In genomic region chr14:69008411-69008810, GRCh38 we compare ENCODE assay signal across 15 cellular contexts. TPM values are rescaled to one million over a fixed set of nuclear protein-coding genes. Genes with fewer than 3 reads are reported as not detected.
A peak's percentile ranks its signal among the peaks of the same experiment; 100 is the strongest.
DNase-seq lines count a peak whose midpoint lies in the region; ATAC-seq, FAIRE-seq and TF ChIP-seq lines count a peak whose summit lies in the region.
"Had no signal": no experiment of that assay in that cellular context is flagged by ENCODE, and none has a peak within 500 bp of the region (broad histone marks: within the 10 kb centered on the region; RNA-seq: fewer than 3 reads in every experiment).

No MANE protein-coding gene starts in this region.

- H3K36me3 Mint-ChIP-seq in astrocyte (ENCODE audit: low read depth, unreplicated experiment) (no peaks in the 10 kb centered on the region), type B pancreatic cell (no peaks in the 10 kb centered on the region)

- DNase-seq in SK-N-SH (no peak), astrocyte (ENCODE audit: low read depth) (peak; percentile 69), mesenchymal stem cell (peak; percentile 43), type B pancreatic cell (ENCODE audit: extremely low spot score, unreplicated experiment) (no peak), Ammon's horn (ENCODE audit: low spot score) (no peak), COLO829 (ENCODE audit: low spot score) (no peak)
- DNase-seq: ACHN; activated CD8-positive, alpha-beta memory T cell treated with anti-CD3 and anti-CD28 coated beads, Interleukin-2, amount 50 U/mL, for 48 hours; DND-41; NCI-H526 had no signal

- H3K18ac ChIP-seq in mesenchymal stem cell (ENCODE audit: low read depth in 1 of 2, low read length in 2 of 2) = peak overlapping the region in 1 of 2 experiments; percentile 37

- FAIRE-seq in astrocyte (lab: Jason Lieb, UNC) = no peak

- no peak overlapping the region for H4K91ac ChIP-seq in mesenchymal stem cell (ENCODE audit: low read length)

- H2BK12ac ChIP-seq in mesenchymal stem cell (ENCODE audit: low read length in 2 of 2) = no peak overlapping the region

- no peak overlapping the region for H2BK120ac ChIP-seq in mesenchymal stem cell (ENCODE audit: low read depth, low read length)

- no peaks in the 10 kb centered on the region for H3K9me3 ChIP-seq in SK-N-SH
- no peaks in the 10 kb centered on the region for H3K9me3 ChIP-seq in astrocyte (ENCODE audit: insufficient read depth, low read depth, low read length)
- no peaks in the 10 kb centered on the region for H3K9me3 ChIP-seq in mesenchymal stem cell (ENCODE audit: control insufficient read depth, low read length)
- H3K9me3 ChIP-seq: tibial nerve had no signal

- peak overlapping the region; percentile 69 for H2BK5ac ChIP-seq in mesenchymal stem cell (ENCODE audit: low read depth, low read length, poor library complexity, severe bottlenecking)

- H3K9me3 Mint-ChIP-seq in astrocyte (ENCODE audit: unreplicated experiment) (peaks cover under 1% of the 10 kb centered on the region), type B pancreatic cell (no peaks in the 10 kb centered on the region)

- H3K27me3 ChIP-seq in SK-N-SH (ENCODE audit: insufficient read depth) (no peaks in the 10 kb centered on the region), astrocyte (ENCODE audit: insufficient read depth, low read length) (no peaks in the 10 kb centered on the region), mesenchymal stem cell (ENCODE audit: control insufficient read depth in 1 of 2, insufficient read depth in 1 of 2, low read length in 2 of 2) (no peaks in the 10 kb centered on the region)
- H3K27me3 ChIP-seq: tibial nerve had no signal

- H3K4me1 Mint-ChIP-seq in astrocyte (ENCODE audit: low read depth, unreplicated experiment) (peaks cover 32% of the 10 kb centered on the region), type B pancreatic cell (ENCODE audit: unreplicated experiment) (peaks cover 20% of the 10 kb centered on the region)

- H3K4me3 ChIP-seq in SK-N-SH (ENCODE audit: low read depth in 2 of 2, low read length in 1 of 2) (no peak overlapping the region), astrocyte (ENCODE audit: insufficient read depth, low read depth, low read length) (no peak overlapping the region), mesenchymal stem cell (ENCODE audit: insufficient read depth in 1 of 2, low read depth in 1 of 2, low read length in 2 of 2) (no peak overlapping the region)
- H3K4me3 ChIP-seq: tibial nerve had no signal

- CTCF ChIA-PET in SK-N-SH (lab: Yijun Ruan, JAX) = interaction anchor here (1.1 kb wide), 1 partner anchor 31 kb away, joined by 3 read pairs; no protein-coding TSS in a partner anchor

- ATAC-seq in SK-N-SH treated with all-trans-retinoic acid at 6 μM for 48 hours = no peak
- no peak for ATAC-seq in activated CD4-positive, CD25-positive, alpha-beta regulatory T cell treated with anti-CD3 and anti-CD28 coated beads, Interleukin-2, amount 50 U/mL, for 24 hours

- TF ChIP-seq RAD21 in SK-N-SH (IDR thresholded peaks at IDR 0.05; ENCODE audit: low read length) = no peak

- H3F3A ChIP-seq in SK-N-SH (replicated peaks; ENCODE audit: insufficient read depth) = peaks cover 22% of the 10 kb centered on the region

- peak overlapping the region; percentile 91 for H3K27ac Mint-ChIP-seq in astrocyte (ENCODE audit: unreplicated experiment)
- peak overlapping the region; percentile 27 for H3K27ac Mint-ChIP-seq in type B pancreatic cell
- H3K27ac Mint-ChIP-seq: progenitor cell of endocrine pancreas had no signal

- H2AFZ ChIP-seq in SK-N-SH (ENCODE audit: low read depth) (peak overlapping the region; percentile 8; the same call in 1 of the 2 replicates), astrocyte (ENCODE audit: low read depth, low read length) (peak overlapping the region; percentile 12), mesenchymal stem cell (ENCODE audit: low read depth, low read length) (no peak overlapping the region)

- no peak overlapping the region for H3K4me2 ChIP-seq in SK-N-SH
- H3K4me2 ChIP-seq in astrocyte (ENCODE audit: low read length) = no peak overlapping the region
- no peak overlapping the region for H3K4me2 ChIP-seq in mesenchymal stem cell (ENCODE audit: low read length, poor library complexity, severe bottlenecking)

- no peak overlapping the region for H2BK15ac ChIP-seq in mesenchymal stem cell (ENCODE audit: low read depth, poor library complexity, severe bottlenecking)

- 75% methylated on average over 1 of the region's 1 CpG for WGBS in SK-N-SH (ENCODE audit: low lambda C conversion rate)
- WGBS in mesenchymal stem cell = 88% methylated on average over 1 of the region's 1 CpG

- H3K4me3 Mint-ChIP-seq in astrocyte (ENCODE audit: unreplicated experiment) (no peak overlapping the region), type B pancreatic cell (no peak overlapping the region)

- H4K20me1 ChIP-seq in SK-N-SH (ENCODE audit: insufficient read depth) = no peaks in the 10 kb centered on the region
- no peaks in the 10 kb centered on the region for H4K20me1 ChIP-seq in astrocyte (ENCODE audit: insufficient read depth, low read length)

- H3K79me2 ChIP-seq in SK-N-SH (ENCODE audit: insufficient read depth) (no peaks in the 10 kb centered on the region), astrocyte (ENCODE audit: insufficient read depth, low read length) (no peaks in the 10 kb centered on the region)

- H3K9ac ChIP-seq in SK-N-SH (no peak overlapping the region; the same call in 1 of the 2 replicates), astrocyte (ENCODE audit: low read length) (peak overlapping the region; percentile 4), mesenchymal stem cell (ENCODE audit: low read length) (no peak overlapping the region)

- TF ChIP-seq CTCF in SK-N-SH (IDR thresholded peaks at IDR 0.05) = no peak
- no peak for TF ChIP-seq CTCF in astrocyte (IDR thresholded peaks at IDR 0.05; ENCODE audit: insufficient read depth, low read depth, low read length)
- TF ChIP-seq CTCF in type B pancreatic cell (conservative IDR thresholded peaks at IDR 0.05) = no peak

- H3K27me3 Mint-ChIP-seq in astrocyte (ENCODE audit: low read depth, unreplicated experiment) (no peaks in the 10 kb centered on the region), type B pancreatic cell (no peaks in the 10 kb centered on the region)

- POLR2A ChIA-PET in SK-N-SH (lab: Yijun Ruan, JAX) = no interaction called here

- no peaks in the 10 kb centered on the region for H3K9me2 ChIP-seq in SK-N-SH

- peaks cover 12 to 20% of the 10 kb centered on the region in 2 experiments; a peak in 3 of 4 replicates for H3K4me1 ChIP-seq in SK-N-SH (ENCODE audit: control insufficient read depth in 1 of 2, insufficient read depth in 2 of 2, low read depth in 1 of 2, low read length in 1 of 2)
- peaks cover 24% of the 10 kb centered on the region for H3K4me1 ChIP-seq in astrocyte (ENCODE audit: insufficient read depth, low read length)
- H3K4me1 ChIP-seq in mesenchymal stem cell (ENCODE audit: control insufficient read depth, insufficient read depth, low read depth, low read length) = peaks cover 19% of the 10 kb centered on the region

- no peak overlapping the region for H3K14ac ChIP-seq in mesenchymal stem cell (ENCODE audit: low read length in 2 of 2)

- H3K4ac ChIP-seq in mesenchymal stem cell (ENCODE audit: low read depth in 1 of 2, low read length in 2 of 2) = no peak overlapping the region

- H3K36me3 ChIP-seq in SK-N-SH (replicated peaks in 1 of 2; ENCODE audit: control insufficient read depth in 1 of 2, insufficient read depth in 2 of 2, low read length in 1 of 2) (no peaks in the 10 kb centered on the region), astrocyte (ENCODE audit: insufficient read depth, low read length) (no peaks in the 10 kb centered on the region), mesenchymal stem cell (ENCODE audit: control insufficient read depth in 1 of 2, insufficient read depth in 2 of 2, low read depth in 1 of 2, low read length in 2 of 2) (no peaks in the 10 kb centered on the region)
- H3K36me3 ChIP-seq: tibial nerve had no signal

- peak overlapping the region; percentile 9 to 63 for H3K27ac ChIP-seq in SK-N-SH (ENCODE audit: low read depth in 2 of 2, low read length in 1 of 2)
- H3K27ac ChIP-seq in astrocyte (ENCODE audit: low read depth, low read length) = no peak overlapping the region
- H3K27ac ChIP-seq in mesenchymal stem cell (ENCODE audit: low read length, poor library complexity, severe bottlenecking) = peak overlapping the region; percentile 68
- H3K27ac ChIP-seq: VCaP had no signal

- no peak overlapping the region for H4K8ac ChIP-seq in mesenchymal stem cell (ENCODE audit: low read length)

- no peak overlapping the region for H3K23ac ChIP-seq in mesenchymal stem cell (ENCODE audit: low read length in 2 of 2)

- no peaks in the 10 kb centered on the region for H3K79me1 ChIP-seq in mesenchymal stem cell (replicated peaks; ENCODE audit: low read length, poor library complexity, severe bottlenecking)

- no peak overlapping the region for H2AK5ac ChIP-seq in mesenchymal stem cell (ENCODE audit: low read length, severe bottlenecking)

- no peak for TF ChIP-seq EP300 in SK-N-SH (IDR thresholded peaks at IDR 0.05; ENCODE audit: borderline replicate concordance in 1 of 2, low read depth in 1 of 2, low read length in 1 of 2)

TF ChIP-seq in SK-N-SH, 30 proteins besides CTCF, POLR2A, EP300 and RAD21:
- TF ChIP-seq NFIC (IDR thresholded peaks at IDR 0.05; ENCODE audit: borderline replicate concordance) = peak; percentile 36; the same call in 1 of the 2 replicates
- no peak for TF ChIP-seq RXRA (IDR thresholded peaks at IDR 0.05; ENCODE audit: borderline replicate concordance, low read depth)

TF ChIP-seq in SK-N-SH treated with all-trans-retinoic acid at 6 μM for 48 hours, 23 proteins besides CTCF, POLR2A, EP300 and RAD21 (continues in another document):
- TF ChIP-seq TOX (CRISPR knock-in tag; IDR thresholded peaks at IDR 0.05; ENCODE audit: borderline replicate concordance) (no peak), ZNF70 (CRISPR knock-in tag; IDR thresholded peaks at IDR 0.05) (no peak), OSR1 (CRISPR knock-in tag; IDR thresholded peaks at IDR 0.05) (no peak), BACH2 (CRISPR knock-in tag; IDR thresholded peaks at IDR 0.05; ENCODE audit: borderline replicate concordance) (no peak)

RNA-seq across cellular contexts. Expression of gene ACTN1, which starts 29.3 kb away (rescaled TPM):
- polyA plus RNA-seq in SK-N-SH (2012; rRNA removed) = 266 and 319 TPM in 2 replicates
- 144 and 218 TPM in 2 replicates for polyA plus RNA-seq in SK-N-SH (2012; cell fraction: cytosol; rRNA removed)
- polyA plus RNA-seq in SK-N-SH (2012; cell fraction: nucleus; rRNA removed) = 589 and 740 TPM in 2 replicates
- 1,163 and 1,186 TPM in 2 replicates for total RNA-seq in astrocyte
- 359 TPM for polyA plus RNA-seq in mesenchymal stem cell (2013, experiment 1 of 2)
- polyA plus RNA-seq in mesenchymal stem cell (2013, experiment 2 of 2) = 344 TPM
- total RNA-seq in type B pancreatic cell (ENCODE audit: low replicate concordance) = 128 and 176 TPM in 2 replicates

Comparison
In these comparisons a context has a peak if more than half of its experiments do, and no peak if none do; other contexts are left out.
1. DNase-seq: peak in astrocyte (single experiment) and mesenchymal stem cell (single experiment); none in SK-N-SH (single experiment), type B pancreatic cell (single experiment), Ammon's horn (single experiment) and COLO829 (single experiment).